In genomic region chr18:73688851-73689659, GRCh38 we compare ENCODE assay signal across 9 cellular contexts.
DNase-seq lines count a peak whose midpoint lies in the region; TF ChIP-seq lines count a peak whose summit lies in the region.
"Had no signal": no experiment of that assay in that cellular context is flagged by ENCODE, and none has a peak within 500 bp of the region (broad histone marks: within the 10 kb centered on the region; RNA-seq: fewer than 3 reads in every experiment).

No MANE protein-coding gene starts in this region.

- peaks cover 3% of the 10 kb centered on the region; the same call in 1 of the 2 replicates for H3K27me3 ChIP-seq in OCI-LY3 (ENCODE audit: low read depth, low read length)
- peaks cover 4% of the 10 kb centered on the region for H3K27me3 ChIP-seq in hepatocyte

- H3K27ac Mint-ChIP-seq in HFFc6 (peak overlapping the region; percentile 94), progenitor cell of endocrine pancreas (no peak overlapping the region)
- H3K27ac Mint-ChIP-seq: stimulated activated naive CD8-positive, alpha-beta T cell treated with anti-CD3 and anti-CD28 coated beads, Interleukin-15, Interleukin-2, amounts not matched to agents 100 ng/mL and 50 ng/mL, for 24 hours had no signal

- H3K36me3 ChIP-seq in OCI-LY3 (replicated peaks; ENCODE audit: low read depth, low read length): no peaks in the 10 kb centered on the region
- H3K36me3 ChIP-seq in hepatocyte (replicated peaks; ENCODE audit: insufficient read depth, low read depth): no peaks in the 10 kb centered on the region

- H3K27ac ChIP-seq in OCI-LY3 (ENCODE audit: low read length): no peak overlapping the region
- no peak overlapping the region for H3K27ac ChIP-seq in hepatocyte

- peaks cover 19% of the 10 kb centered on the region for H3K4me1 ChIP-seq in OCI-LY3 (ENCODE audit: low read length)
- H3K4me1 ChIP-seq in hepatocyte (ENCODE audit: insufficient read depth): no peaks in the 10 kb centered on the region

- TF ChIP-seq CTCF in HFFc6 (IDR thresholded peaks at IDR 0.05) (no peak), OCI-LY3 (IDR thresholded peaks at IDR 0.05; ENCODE audit: low read depth, low read length) (no peak), hepatocyte (IDR thresholded peaks at IDR 0.05; ENCODE audit: poor library complexity) (no peak), progenitor cell of endocrine pancreas (IDR thresholded peaks at IDR 0.05; ENCODE audit: unreplicated experiment) (no peak)

- peak; percentile 98 for DNase-seq in EH (ENCODE audit: low read depth)
- peak; percentile 97 for DNase-seq in HFFc6
- DNase-seq in hepatocyte (ENCODE audit: low spot score): no peak
- DNase-seq in 8988T: no peak
- DNase-seq in NCI-H2171 treated with DMSO at 0.1 percent for 48 hours (lab: John Stamatoyannopoulos, UW): no peak
- DNase-seq in progenitor cell of endocrine pancreas (ENCODE audit: low spot score, unreplicated experiment): no peak
- DNase-seq in COLO829 (ENCODE audit: low spot score): no peak

- H3K9me3 ChIP-seq in OCI-LY3 (ENCODE audit: insufficient read depth, low read length): no peaks in the 10 kb centered on the region
- H3K9me3 ChIP-seq in hepatocyte (ENCODE audit: low read depth): no peaks in the 10 kb centered on the region

- peaks cover 53% of the 10 kb centered on the region for H3K36me3 Mint-ChIP-seq in HFFc6 (ENCODE audit: low read depth)
- H3K36me3 Mint-ChIP-seq in progenitor cell of endocrine pancreas (ENCODE audit: insufficient read depth): no peaks in the 10 kb centered on the region

- no peaks in the 10 kb centered on the region for H4K20me1 ChIP-seq in OCI-LY3 (ENCODE audit: insufficient read depth, low read length)
- H4K20me1 ChIP-seq in hepatocyte (ENCODE audit: insufficient read depth, poor library complexity, severe bottlenecking): no peaks in the 10 kb centered on the region

- H3K4me3 ChIP-seq in OCI-LY3 (ENCODE audit: low read length): peak overlapping the region; percentile 13
- H3K4me3 ChIP-seq in hepatocyte: no peak overlapping the region

- H3K4me1 Mint-ChIP-seq in HFFc6 (ENCODE audit: low read depth) (peaks cover 90% of the 10 kb centered on the region), progenitor cell of endocrine pancreas (ENCODE audit: low read depth) (peaks cover 30% of the 10 kb centered on the region)

- no peak overlapping the region for H3K9ac ChIP-seq in OCI-LY3 (ENCODE audit: low read length)

- WGBS in hepatocyte (ENCODE audit: low lambda C conversion rate, missing lambda C conversion rate): 44% methylated on average over 9 of the region's 9 CpGs

- no peaks in the 10 kb centered on the region; the same call in 1 of the 2 replicates for H3K27me3 Mint-ChIP-seq in HFFc6 (ENCODE audit: insufficient read depth)
- H3K27me3 Mint-ChIP-seq in progenitor cell of endocrine pancreas: peaks cover 4% of the 10 kb centered on the region
- H3K27me3 Mint-ChIP-seq: stimulated activated naive CD8-positive, alpha-beta T cell treated with anti-CD3 and anti-CD28 coated beads, Interleukin-15, Interleukin-2, amounts not matched to agents 100 ng/mL and 50 ng/mL, for 24 hours had no signal

- peaks cover 13% of the 10 kb centered on the region for H3K9me3 Mint-ChIP-seq in HFFc6
- peaks cover 5% of the 10 kb centered on the region for H3K9me3 Mint-ChIP-seq in progenitor cell of endocrine pancreas (ENCODE audit: low read depth)
- H3K9me3 Mint-ChIP-seq: stimulated activated naive CD8-positive, alpha-beta T cell treated with anti-CD3 and anti-CD28 coated beads, Interleukin-15, Interleukin-2, amounts not matched to agents 100 ng/mL and 50 ng/mL, for 24 hours had no signal

- no peaks in the 10 kb centered on the region for H3K9me2 ChIP-seq in hepatocyte (replicated peaks; ENCODE audit: insufficient read depth)

- H3K4me3 Mint-ChIP-seq in HFFc6: peak overlapping the region; percentile 68
- H3K4me3 Mint-ChIP-seq in progenitor cell of endocrine pancreas (ENCODE audit: low read depth): no peak overlapping the region
- H3K4me3 Mint-ChIP-seq: stimulated activated naive CD8-positive, alpha-beta T cell treated with anti-CD3 and anti-CD28 coated beads, Interleukin-15, Interleukin-2, amounts not matched to agents 100 ng/mL and 50 ng/mL, for 24 hours had no signal

- H3K79me2 ChIP-seq in OCI-LY3 (ENCODE audit: low read length): no peaks in the 10 kb centered on the region
- no peaks in the 10 kb centered on the region for H3K79me2 ChIP-seq in hepatocyte

- peak overlapping the region; percentile 1; the same call in 1 of the 2 replicates for H2AFZ ChIP-seq in OCI-LY3 (ENCODE audit: low read depth, low read length)
- peak overlapping the region; percentile 23 for H2AFZ ChIP-seq in hepatocyte

- peak overlapping the region; percentile 61 for H3K4me2 ChIP-seq in OCI-LY3 (ENCODE audit: low read length)
- H3K4me2 ChIP-seq in hepatocyte: no peak overlapping the region

Comparison
In these comparisons a context has a peak if more than half of its experiments do, and no peak if none do; other contexts are left out.
1. DNase-seq: peak in EH (single experiment) and HFFc6 (single experiment); none in hepatocyte (single experiment), 8988T (single experiment), NCI-H2171 treated with DMSO at 0.1 percent for 48 hours (single experiment), progenitor cell of endocrine pancreas (single experiment) and COLO829 (single experiment).